Comparison of ENCODE assay signal across 24 cellular contexts in the genomic region with DNA sequence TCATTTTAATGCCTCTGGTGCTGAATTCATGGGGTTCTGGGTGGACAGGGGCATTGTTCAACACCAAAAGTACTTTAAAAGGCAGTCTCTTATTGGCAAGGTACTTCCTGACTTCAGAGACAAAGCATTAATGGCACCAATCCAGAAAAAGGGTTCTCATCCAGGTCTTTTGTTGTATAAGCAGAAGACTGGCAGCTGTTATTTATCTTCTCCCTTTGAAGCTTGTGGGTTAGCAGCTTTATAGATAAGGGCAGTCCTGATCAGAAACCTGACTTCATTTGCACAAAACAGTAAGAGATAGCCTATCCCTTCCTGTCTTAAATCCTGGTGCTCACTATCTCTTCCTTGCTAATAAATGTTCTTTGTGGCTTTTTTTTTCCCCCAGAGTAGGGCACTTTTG.
"Had no signal": no experiment of that assay in that cellular context is flagged by ENCODE, and none has a peak within 500 bp of the region (broad histone marks: within the 10 kb centered on the region; RNA-seq: fewer than 3 reads in every experiment).

No MANE protein-coding gene starts in this region.

- H3K27ac ChIP-seq: body of pancreas, coronary artery, esophagus squamous epithelium, foreskin keratinocyte, left lung, neutrophil, parathyroid adenoma had no signal

- H3K27me3 ChIP-seq: body of pancreas, esophagus squamous epithelium, foreskin keratinocyte, left lung, neutrophil had no signal

- H3K9me3 ChIP-seq: body of pancreas, left lung, mucosa of descending colon, neutrophil had no signal

- ATAC-seq: activated CD8-positive, alpha-beta T cell treated with anti-CD3 and anti-CD28 coated beads for 36 hours; activated T-cell treated with anti-CD3 and anti-CD28 coated beads, Interleukin-2, amount 50 U/mL, for 4 hours; body of pancreas; foreskin keratinocyte; left lung; mucosa of descending colon; naive thymus-derived CD8-positive, alpha-beta T cell; stimulated activated memory B cell treated with anti-CD40 and anti-IgM and Interleukin-4, amounts not matched to agents 10 μg/mL and 1 μg/mL and 100 μg/mL, for 72 hours had no signal

- H3K4me1 ChIP-seq: body of pancreas, esophagus squamous epithelium, foreskin keratinocyte, left lung, parathyroid adenoma had no signal

- FAIRE-seq: endothelial cell of umbilical vein, kidney had no signal

- DNase-seq: activated B cell treated with CpG ODN at 0.5 μM for 24 hours; activated CD4-positive, alpha-beta T cell treated with anti-CD3 and anti-CD28 coated beads for 48 hours; activated CD8-positive, alpha-beta T cell treated with anti-CD3 and anti-CD28 coated beads for 36 hours; activated effector memory CD4-positive, alpha-beta T cell treated with Interleukin-2 at 50 U/mL for 16 hours; activated T-cell treated with anti-CD3 and anti-CD28 coated beads, Interleukin-2, amount 50 U/mL, for 4 hours; amniotic stem cell; body of pancreas; central memory CD4-positive, alpha-beta T cell; effector CD4-positive, alpha-beta T cell; esophagus squamous epithelium; foreskin keratinocyte; glutamatergic neuron; hypothalamus; kidney; left lung; mammary epithelial cell; mucosa of descending colon; naive thymus-derived CD8-positive, alpha-beta T cell; stimulated activated CD4-positive, alpha-beta T cell treated with anti-CD3 and anti-CD28 coated beads, Interleukin-2, amount 100 ng/mL, for 48 hours had no signal

- H3K4me3 ChIP-seq: body of pancreas, coronary artery, esophagus squamous epithelium, left lung, mucosa of descending colon had no signal
